ENCODE assay signal across 10 cellular contexts in the genomic region with DNA sequence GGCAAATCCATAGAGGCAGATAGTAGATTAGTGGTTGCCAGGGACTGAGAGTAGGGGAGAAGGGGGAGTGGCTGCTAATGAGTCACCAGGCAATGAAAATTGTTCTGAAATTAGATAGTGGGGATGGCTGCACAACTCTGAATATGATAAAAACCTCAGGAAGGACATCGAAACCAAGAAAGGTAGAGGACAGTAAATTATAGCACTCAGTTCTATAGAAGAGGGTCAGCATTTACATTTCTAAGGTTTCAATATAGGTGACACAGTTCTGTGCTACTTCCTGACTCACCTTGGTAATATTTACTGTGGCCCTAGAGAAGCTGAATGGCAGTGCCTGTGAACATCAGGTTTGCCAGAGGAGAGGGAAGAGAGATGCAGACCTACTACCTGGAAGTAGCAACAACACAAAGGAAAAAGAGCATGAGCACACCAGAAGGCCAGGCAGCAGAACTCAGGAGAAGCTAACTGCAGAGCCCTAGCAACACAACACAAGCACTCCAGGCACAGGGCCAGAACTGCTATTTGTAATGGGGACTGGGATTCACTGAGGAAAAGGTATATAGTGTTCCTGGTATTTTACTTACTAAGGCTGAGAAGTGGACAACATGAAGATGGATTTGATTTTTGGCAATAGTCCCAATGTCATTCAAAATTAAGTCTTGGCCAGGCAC.
DNase-seq lines count a peak whose midpoint lies in the region; ATAC-seq, FAIRE-seq and TF ChIP-seq lines count a peak whose summit lies in the region.
"Had no signal": no experiment of that assay in that cellular context is flagged by ENCODE, and none has a peak within 500 bp of the region (broad histone marks: within the 10 kb centered on the region; RNA-seq: fewer than 3 reads in every experiment).

No MANE protein-coding gene starts in this region.

- no peaks in the 10 kb centered on the region for H3K27me3 ChIP-seq in GM23248 (replicated peaks; ENCODE audit: insufficient read depth)
- no peaks in the 10 kb centered on the region for H3K27me3 ChIP-seq in endothelial cell of umbilical vein (ENCODE audit: control insufficient read depth in 2 of 2, insufficient read depth in 2 of 2, low read length in 2 of 2)
- no peaks in the 10 kb centered on the region for H3K27me3 ChIP-seq in pancreas

- H3K9ac ChIP-seq in GM23248 (no peak overlapping the region), endothelial cell of umbilical vein (replicated peaks; ENCODE audit: extremely low read depth, insufficient read depth, low read length) (no peak overlapping the region)

- no peak for TF ChIP-seq CTCF in endothelial cell of umbilical vein (IDR thresholded peaks at IDR 0.05; ENCODE audit: extremely low read depth in 1 of 2, insufficient read depth in 1 of 2, low read depth in 1 of 2, low read length in 2 of 2)
- TF ChIP-seq CTCF in pancreas (IDR thresholded peaks at IDR 0.05), result no peak

- CTCF ChIA-PET in endothelial cell of umbilical vein (lab: Charles Lee), result interaction anchor here (1.2 to 3.0 kb wide), 3 partner anchors 11 to 32 kb away, joined by 3 to 16 read pairs (median 4); no protein-coding TSS in a partner anchor

- 52 to 64% methylated on average over 1 of the region's 1 CpG for WGBS in GM23248 (ENCODE audit: low coverage in 1 of 2, low lambda C conversion rate in 2 of 2, missing lambda C conversion rate in 2 of 2), 2 experiments
- 59 to 81% methylated on average over 1 of the region's 1 CpG for WGBS in pancreas, 2 donors

- no peaks in the 10 kb centered on the region for H3K9me1 ChIP-seq in endothelial cell of umbilical vein (replicated peaks; ENCODE audit: control insufficient read depth, extremely low read depth, insufficient read depth, low read length)

- H2AFZ ChIP-seq in GM23248 (no peak overlapping the region), endothelial cell of umbilical vein (ENCODE audit: low read depth, low read length) (no peak overlapping the region)

- H3K9me3 ChIP-seq in GM23248 (ENCODE audit: low read depth), result no peaks in the 10 kb centered on the region
- H3K9me3 ChIP-seq in endothelial cell of umbilical vein (replicated peaks; ENCODE audit: control insufficient read depth, insufficient read depth, low read length), result no peaks in the 10 kb centered on the region
- no peaks in the 10 kb centered on the region for H3K9me3 ChIP-seq in pancreas

- no peaks in the 10 kb centered on the region for H3K9me2 ChIP-seq in GM23248 (ENCODE audit: insufficient read depth)

- FAIRE-seq in endothelial cell of umbilical vein (lab: Jason Lieb, UNC), result no peak
- FAIRE-seq in pancreas (lab: Jason Lieb, UNC), result no peak

- POLR2A ChIA-PET in endothelial cell of umbilical vein (lab: Charles Lee), result no interaction called here

- peaks cover 26% of the 10 kb centered on the region; the same call in 1 of the 2 replicates for H3F3A ChIP-seq in GM23248 (ENCODE audit: insufficient read depth)

- TF ChIP-seq POLR2A in endothelial cell of umbilical vein (IDR thresholded peaks at IDR 0.05; ENCODE audit: low read depth, low read length), result no peak

- H3K4me2 ChIP-seq in GM23248 (ENCODE audit: unreplicated experiment) (peak overlapping the region; percentile 41), endothelial cell of umbilical vein (ENCODE audit: insufficient read depth, low read length) (no peak overlapping the region)

- in situ Hi-C loops in GM23248 (cut with MboI), result no loop called here

- no TSS peak for BruUV-seq in endothelial cell of umbilical vein (replicated peaks; lab: Mats Ljungman, UMichigan)

- H3K36me3 ChIP-seq in GM23248 (ENCODE audit: low read depth) (no peaks in the 10 kb centered on the region), endothelial cell of umbilical vein (ENCODE audit: control insufficient read depth in 2 of 2, extremely low read depth in 1 of 2, insufficient read depth in 2 of 2, low read length in 2 of 2) (no peaks in the 10 kb centered on the region), pancreas (no peaks in the 10 kb centered on the region)

- intact Hi-C loops in endothelial cell of umbilical vein (cut with micrococcal nuclease), result no loop called here
- intact Hi-C loops in pancreas (cut with DNase I), result no loop called here

- H3K4me3 ChIP-seq in GM23248, result no peak overlapping the region
- no peak overlapping the region for H3K4me3 ChIP-seq in endothelial cell of umbilical vein (replicated peaks in 1 of 3; ENCODE audit: insufficient read depth in 1 of 3, low read depth in 1 of 3, low read length in 3 of 3)
- H3K4me3 ChIP-seq in pancreas, result no peak overlapping the region

- ATAC-seq in pancreas (peak in 3 of 4 donors; percentile 42 to 83 (median 63)), GM21526 (IDR thresholded peaks at IDR 0.05; ENCODE audit: low FRiP score, unreplicated experiment) (no peak)

- peaks cover 16% of the 10 kb centered on the region for H3K4me1 ChIP-seq in GM23248 (ENCODE audit: insufficient read depth)
- peaks cover 3% of the 10 kb centered on the region for H3K4me1 ChIP-seq in endothelial cell of umbilical vein (ENCODE audit: control insufficient read depth, extremely low read depth, insufficient read depth, low read length)
- no peaks in the 10 kb centered on the region for H3K4me1 ChIP-seq in pancreas

- dilution Hi-C loops in endothelial cell of umbilical vein (cut with MboI; ENCODE audit: extremely low pct_ligation_motif_present, low sequenced_read_pairs), result no loop called here

- H3K79me2 ChIP-seq in GM23248 (ENCODE audit: insufficient read depth) (peaks cover 96% of the 10 kb centered on the region), endothelial cell of umbilical vein (ENCODE audit: control insufficient read depth, insufficient read depth, low read length) (no peaks in the 10 kb centered on the region)

- DNase-seq in GM23248, result peak; percentile 64
- DNase-seq in NCI-H226, result peak; percentile 33
- DNase-seq in endothelial cell of umbilical vein (ENCODE audit: low read depth, low spot score), result peak; percentile 22
- DNase-seq in pancreas, result no peak
- DNase-seq in OCI-M2 (lab: John Stamatoyannopoulos, UW; ENCODE audit: unreplicated experiment), result no peak
- no peak for DNase-seq in 8988T
- no peak for DNase-seq in HT-29 (ENCODE audit: low spot score)
- DNase-seq: activated naive CD4-positive, alpha-beta T cell; stimulated activated naive CD4-positive, alpha-beta T cell had no signal

- no peaks in the 10 kb centered on the region; the same call in 1 of the 2 replicates for H4K20me1 ChIP-seq in GM23248 (ENCODE audit: insufficient read depth)
- H4K20me1 ChIP-seq in endothelial cell of umbilical vein (replicated peaks; ENCODE audit: control insufficient read depth, extremely low read depth, insufficient read depth, low read length), result no peaks in the 10 kb centered on the region

- H3K27ac ChIP-seq in GM23248, result no peak overlapping the region
- H3K27ac ChIP-seq in endothelial cell of umbilical vein (ENCODE audit: insufficient read depth, low read depth, low read length), result no peak overlapping the region
- H3K27ac ChIP-seq in pancreas, result no peak overlapping the region

TF ChIP-seq in endothelial cell of umbilical vein, 7 proteins besides CTCF, POLR2A, EP300 and RAD21:
- peak; percentile 50 for TF ChIP-seq FOS (IDR thresholded peaks at IDR 0.05; ENCODE audit: borderline replicate concordance, insufficient read depth, low read length)
- TF ChIP-seq GATA2 (IDR thresholded peaks at IDR 0.05; ENCODE audit: insufficient read depth, insufficient read length, low read depth, low read length), result no peak
TF ChIP-seq in endothelial cell of umbilical vein: peak in this region for 1.

Comparison
In these comparisons a context has a peak if more than half of its experiments do, and no peak if none do; other contexts are left out.
1. DNase-seq: peak in GM23248 (single experiment), NCI-H226 (single experiment) and endothelial cell of umbilical vein (single experiment); none in pancreas (0 of 6), OCI-M2 (single experiment), 8988T (single experiment) and HT-29 (single experiment).